8 cellular contexts compared by ENCODE assay signal in genomic region chr12:117875652-117876491, GRCh38.
DNase-seq lines count a peak whose midpoint lies in the region; ATAC-seq lines count a peak whose summit lies in the region.

No MANE protein-coding gene starts in this region.

- no peak for ATAC-seq in GM18511 (IDR thresholded peaks at IDR 0.05; ENCODE audit: unreplicated experiment)

- H3K27me3 Mint-ChIP-seq in activated T-helper 1 cell treated with anti-CD3 and anti-CD28 coated beads, Interleukin-12 subunit alpha, Interleukin-12 subunit beta, Interleukin-2, Interleukin-4 antibody, amounts not matched to agents 30 ng/mL and 10 ng/mL and 1 ng/mL, durations not matched to agents 14 hours and 24 hours and 36 hours (ENCODE audit: insufficient read depth) = peaks cover 24% of the 10 kb centered on the region

- no peak overlapping the region for H2AFZ ChIP-seq in neuron (ENCODE audit: low read depth, low read length)

- no peaks in the 10 kb centered on the region for H3K27me3 ChIP-seq in neuron (ENCODE audit: insufficient read depth, low read length)

- DNase-seq in activated T-helper 1 cell treated with Interleukin-2 at 50 U/mL for 16 hours (ENCODE audit: low read depth) (peak; percentile 17), SHP77 (lab: John Stamatoyannopoulos, UW) (peak; percentile 81 to 88), cerebellar cortex (ENCODE audit: low spot score) (peak; percentile 63), mesenteric fat pad (ENCODE audit: low spot score) (no peak), cortex of kidney (lab: John Stamatoyannopoulos, UW) (no peak)
- DNase-seq in activated T-helper 1 cell treated with anti-CD3 and anti-CD28 coated beads, Interleukin-12 subunit alpha, Interleukin-12 subunit beta, Interleukin-2, Interleukin-4 antibody, amounts not matched to agents 30 ng/mL and 10 ng/mL and 1 ng/mL, durations not matched to agents 14 hours and 24 hours and 36 hours (ENCODE audit: low spot score) = no peak

- H3K9me3 ChIP-seq in neuron (ENCODE audit: low read length) = no peaks in the 10 kb centered on the region

- H3K4me3 Mint-ChIP-seq in activated T-helper 1 cell treated with anti-CD3 and anti-CD28 coated beads, Interleukin-12 subunit alpha, Interleukin-12 subunit beta, Interleukin-2, Interleukin-4 antibody, amounts not matched to agents 30 ng/mL and 10 ng/mL and 1 ng/mL, durations not matched to agents 14 hours and 24 hours and 36 hours = no peak overlapping the region

- no peak overlapping the region for H3K27ac Mint-ChIP-seq in activated T-helper 1 cell treated with anti-CD3 and anti-CD28 coated beads, Interleukin-12 subunit alpha, Interleukin-12 subunit beta, Interleukin-2, Interleukin-4 antibody, amounts not matched to agents 30 ng/mL and 10 ng/mL and 1 ng/mL, durations not matched to agents 14 hours and 24 hours and 36 hours

- no peaks in the 10 kb centered on the region for H3K36me3 Mint-ChIP-seq in activated T-helper 1 cell treated with anti-CD3 and anti-CD28 coated beads, Interleukin-12 subunit alpha, Interleukin-12 subunit beta, Interleukin-2, Interleukin-4 antibody, amounts not matched to agents 30 ng/mL and 10 ng/mL and 1 ng/mL, durations not matched to agents 14 hours and 24 hours and 36 hours (ENCODE audit: low read depth)

- no peaks in the 10 kb centered on the region for H3K36me3 ChIP-seq in neuron (ENCODE audit: insufficient read depth, low read length)

- no peaks in the 10 kb centered on the region for H3K9me3 Mint-ChIP-seq in activated T-helper 1 cell treated with anti-CD3 and anti-CD28 coated beads, Interleukin-12 subunit alpha, Interleukin-12 subunit beta, Interleukin-2, Interleukin-4 antibody, amounts not matched to agents 30 ng/mL and 10 ng/mL and 1 ng/mL, durations not matched to agents 14 hours and 24 hours and 36 hours

- intact Hi-C loops in activated T-helper 1 cell treated with anti-CD3 and anti-CD28 coated beads, Interleukin-12 subunit alpha, Interleukin-12 subunit beta, Interleukin-2, Interleukin-4 antibody, amounts not matched to agents 30 ng/mL and 10 ng/mL and 1 ng/mL, durations not matched to agents 14 hours and 24 hours and 36 hours (cut with micrococcal nuclease) = loop anchor here (1.0 to 5.0 kb wide), 7 partner anchors 159 to 501 kb away; partner anchors contain the start of genes PEBP1, SUDS3 and VSIG10

- H3K4me1 ChIP-seq in neuron (ENCODE audit: insufficient read depth, low read length) = peaks cover 12% of the 10 kb centered on the region

- H3K4me1 Mint-ChIP-seq in activated T-helper 1 cell treated with anti-CD3 and anti-CD28 coated beads, Interleukin-12 subunit alpha, Interleukin-12 subunit beta, Interleukin-2, Interleukin-4 antibody, amounts not matched to agents 30 ng/mL and 10 ng/mL and 1 ng/mL, durations not matched to agents 14 hours and 24 hours and 36 hours (ENCODE audit: low read depth) = peaks cover 12% of the 10 kb centered on the region

- peak overlapping the region; percentile 13 for H3K4me3 ChIP-seq in neuron (ENCODE audit: low read length)

Comparison
In these comparisons a context has a peak if more than half of its experiments do, and no peak if none do; other contexts are left out.
1. DNase-seq: peak in activated T-helper 1 cell treated with Interleukin-2 at 50 U/mL for 16 hours (single experiment), SHP77 (2 of 2) and cerebellar cortex (single experiment); none in activated T-helper 1 cell treated with anti-CD3 and anti-CD28 coated beads, Interleukin-12 subunit alpha, Interleukin-12 subunit beta, Interleukin-2, Interleukin-4 antibody, amounts not matched to agents 30 ng/mL and 10 ng/mL and 1 ng/mL, durations not matched to agents 14 hours and 24 hours and 36 hours (single experiment), mesenteric fat pad (single experiment) and cortex of kidney (single experiment).